In genomic region chr7:37369904-37370303, GRCh38 we compare ENCODE assay signal across 1 cellular context.
TF ChIP-seq lines count a peak whose summit lies in the region.

No MANE protein-coding gene starts in this region.

TF ChIP-seq in H1, 55 proteins besides CTCF, POLR2A, EP300 and RAD21:
- TF ChIP-seq, protein P1, sequence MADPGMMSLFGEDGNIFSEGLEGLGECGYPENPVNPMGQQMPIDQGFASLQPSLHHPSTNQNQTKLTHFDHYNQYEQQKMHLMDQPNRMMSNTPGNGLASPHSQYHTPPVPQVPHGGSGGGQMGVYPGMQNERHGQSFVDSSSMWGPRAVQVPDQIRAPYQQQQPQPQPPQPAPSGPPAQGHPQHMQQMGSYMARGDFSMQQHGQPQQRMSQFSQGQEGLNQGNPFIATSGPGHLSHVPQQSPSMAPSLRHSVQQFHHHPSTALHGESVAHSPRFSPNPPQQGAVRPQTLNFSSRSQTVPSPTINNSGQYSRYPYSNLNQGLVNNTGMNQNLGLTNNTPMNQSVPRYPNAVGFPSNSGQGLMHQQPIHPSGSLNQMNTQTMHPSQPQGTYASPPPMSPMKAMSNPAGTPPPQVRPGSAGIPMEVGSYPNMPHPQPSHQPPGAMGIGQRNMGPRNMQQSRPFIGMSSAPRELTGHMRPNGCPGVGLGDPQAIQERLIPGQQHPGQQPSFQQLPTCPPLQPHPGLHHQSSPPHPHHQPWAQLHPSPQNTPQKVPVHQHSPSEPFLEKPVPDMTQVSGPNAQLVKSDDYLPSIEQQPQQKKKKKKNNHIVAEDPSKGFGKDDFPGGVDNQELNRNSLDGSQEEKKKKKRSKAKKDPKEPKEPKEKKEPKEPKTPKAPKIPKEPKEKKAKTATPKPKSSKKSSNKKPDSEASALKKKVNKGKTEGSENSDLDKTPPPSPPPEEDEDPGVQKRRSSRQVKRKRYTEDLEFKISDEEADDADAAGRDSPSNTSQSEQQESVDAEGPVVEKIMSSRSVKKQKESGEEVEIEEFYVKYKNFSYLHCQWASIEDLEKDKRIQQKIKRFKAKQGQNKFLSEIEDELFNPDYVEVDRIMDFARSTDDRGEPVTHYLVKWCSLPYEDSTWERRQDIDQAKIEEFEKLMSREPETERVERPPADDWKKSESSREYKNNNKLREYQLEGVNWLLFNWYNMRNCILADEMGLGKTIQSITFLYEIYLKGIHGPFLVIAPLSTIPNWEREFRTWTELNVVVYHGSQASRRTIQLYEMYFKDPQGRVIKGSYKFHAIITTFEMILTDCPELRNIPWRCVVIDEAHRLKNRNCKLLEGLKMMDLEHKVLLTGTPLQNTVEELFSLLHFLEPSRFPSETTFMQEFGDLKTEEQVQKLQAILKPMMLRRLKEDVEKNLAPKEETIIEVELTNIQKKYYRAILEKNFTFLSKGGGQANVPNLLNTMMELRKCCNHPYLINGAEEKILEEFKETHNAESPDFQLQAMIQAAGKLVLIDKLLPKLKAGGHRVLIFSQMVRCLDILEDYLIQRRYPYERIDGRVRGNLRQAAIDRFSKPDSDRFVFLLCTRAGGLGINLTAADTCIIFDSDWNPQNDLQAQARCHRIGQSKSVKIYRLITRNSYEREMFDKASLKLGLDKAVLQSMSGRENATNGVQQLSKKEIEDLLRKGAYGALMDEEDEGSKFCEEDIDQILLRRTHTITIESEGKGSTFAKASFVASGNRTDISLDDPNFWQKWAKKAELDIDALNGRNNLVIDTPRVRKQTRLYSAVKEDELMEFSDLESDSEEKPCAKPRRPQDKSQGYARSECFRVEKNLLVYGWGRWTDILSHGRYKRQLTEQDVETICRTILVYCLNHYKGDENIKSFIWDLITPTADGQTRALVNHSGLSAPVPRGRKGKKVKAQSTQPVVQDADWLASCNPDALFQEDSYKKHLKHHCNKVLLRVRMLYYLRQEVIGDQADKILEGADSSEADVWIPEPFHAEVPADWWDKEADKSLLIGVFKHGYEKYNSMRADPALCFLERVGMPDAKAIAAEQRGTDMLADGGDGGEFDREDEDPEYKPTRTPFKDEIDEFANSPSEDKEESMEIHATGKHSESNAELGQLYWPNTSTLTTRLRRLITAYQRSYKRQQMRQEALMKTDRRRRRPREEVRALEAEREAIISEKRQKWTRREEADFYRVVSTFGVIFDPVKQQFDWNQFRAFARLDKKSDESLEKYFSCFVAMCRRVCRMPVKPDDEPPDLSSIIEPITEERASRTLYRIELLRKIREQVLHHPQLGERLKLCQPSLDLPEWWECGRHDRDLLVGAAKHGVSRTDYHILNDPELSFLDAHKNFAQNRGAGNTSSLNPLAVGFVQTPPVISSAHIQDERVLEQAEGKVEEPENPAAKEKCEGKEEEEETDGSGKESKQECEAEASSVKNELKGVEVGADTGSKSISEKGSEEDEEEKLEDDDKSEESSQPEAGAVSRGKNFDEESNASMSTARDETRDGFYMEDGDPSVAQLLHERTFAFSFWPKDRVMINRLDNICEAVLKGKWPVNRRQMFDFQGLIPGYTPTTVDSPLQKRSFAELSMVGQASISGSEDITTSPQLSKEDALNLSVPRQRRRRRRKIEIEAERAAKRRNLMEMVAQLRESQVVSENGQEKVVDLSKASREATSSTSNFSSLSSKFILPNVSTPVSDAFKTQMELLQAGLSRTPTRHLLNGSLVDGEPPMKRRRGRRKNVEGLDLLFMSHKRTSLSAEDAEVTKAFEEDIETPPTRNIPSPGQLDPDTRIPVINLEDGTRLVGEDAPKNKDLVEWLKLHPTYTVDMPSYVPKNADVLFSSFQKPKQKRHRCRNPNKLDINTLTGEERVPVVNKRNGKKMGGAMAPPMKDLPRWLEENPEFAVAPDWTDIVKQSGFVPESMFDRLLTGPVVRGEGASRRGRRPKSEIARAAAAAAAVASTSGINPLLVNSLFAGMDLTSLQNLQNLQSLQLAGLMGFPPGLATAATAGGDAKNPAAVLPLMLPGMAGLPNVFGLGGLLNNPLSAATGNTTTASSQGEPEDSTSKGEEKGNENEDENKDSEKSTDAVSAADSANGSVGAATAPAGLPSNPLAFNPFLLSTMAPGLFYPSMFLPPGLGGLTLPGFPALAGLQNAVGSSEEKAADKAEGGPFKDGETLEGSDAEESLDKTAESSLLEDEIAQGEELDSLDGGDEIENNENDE (IDR thresholded peaks at IDR 0.05; ENCODE audit: insufficient replicate concordance, low read length), result no peak
- TF ChIP-seq CTBP2 (IDR thresholded peaks at IDR 0.05; ENCODE audit: borderline replicate concordance, insufficient read depth, insufficient read length, low read length) (no peak), FOSL1 (IDR thresholded peaks at IDR 0.05; ENCODE audit: insufficient read depth, low read depth, low read length) (no peak), JUND (IDR thresholded peaks at IDR 0.05; ENCODE audit: low read length) (no peak), EZH2 (IDR thresholded peaks at IDR 0.05; ENCODE audit: low read depth, low read length, severe bottlenecking) (no peak), RNF2 (IDR thresholded peaks at IDR 0.05; ENCODE audit: borderline replicate concordance, low read depth, low read length, missing control alignments, poor library complexity, severe bottlenecking) (no peak), CBX5 (IDR thresholded peaks at IDR 0.05; ENCODE audit: low read depth, low read length) (no peak)
